In genomic region chr2:217729426-217730058, GRCh38 we compare ENCODE assay signal across 17 cellular contexts.
DNase-seq lines count a peak whose midpoint lies in the region; ATAC-seq, FAIRE-seq and TF ChIP-seq lines count a peak whose summit lies in the region.
"Had no signal": no experiment of that assay in that cellular context is flagged by ENCODE, and none has a peak within 500 bp of the region (broad histone marks: within the 10 kb centered on the region; RNA-seq: fewer than 3 reads in every experiment).

No MANE protein-coding gene starts in this region.

- no peak overlapping the region for H3K9ac ChIP-seq in adipocyte (ENCODE audit: low read length)

- TF ChIP-seq CTCF in type B pancreatic cell (conservative IDR thresholded peaks at IDR 0.05), result no peak

- no peak overlapping the region for H3K4me3 Mint-ChIP-seq in type B pancreatic cell
- H3K4me3 Mint-ChIP-seq: activated CD4-positive, alpha-beta T cell treated with anti-CD3 and anti-CD28 coated beads, Interleukin-2, amount 10 ng/mL, durations not matched to agents 24 days and 14 days; activated naive CD8-positive, alpha-beta T cell treated with anti-CD3 and anti-CD28 coated beads, Interleukin-2, amount 10 ng/mL, durations not matched to agents 7 days and 5 days; activated T-cell treated with anti-CD3 and anti-CD28 coated beads, Interleukin-2, amount 50 U/mL, for 24 hours had no signal

- H3K9me3 Mint-ChIP-seq in type B pancreatic cell, result peaks cover 5% of the 10 kb centered on the region
- H3K9me3 Mint-ChIP-seq: activated CD4-positive, alpha-beta T cell treated with anti-CD3 and anti-CD28 coated beads, Interleukin-2, amount 10 ng/mL, durations not matched to agents 24 days and 14 days; activated naive CD8-positive, alpha-beta T cell treated with anti-CD3 and anti-CD28 coated beads, Interleukin-2, amount 10 ng/mL, durations not matched to agents 7 days and 5 days; activated T-cell treated with anti-CD3 and anti-CD28 coated beads, Interleukin-2, amount 50 U/mL, for 24 hours had no signal

- intact Hi-C loops in right cardiac atrium (cut with DNase I), result no loop called here

- H3K27me3 ChIP-seq in adipocyte (replicated peaks; ENCODE audit: control insufficient read depth, insufficient read depth, low read length) (no peaks in the 10 kb centered on the region), right cardiac atrium (ENCODE audit: control insufficient read depth, insufficient read depth) (no peaks in the 10 kb centered on the region)
- H3K27me3 ChIP-seq: suprapubic skin had no signal

- peak overlapping the region; percentile 30 for H3K27ac ChIP-seq in right cardiac atrium (ENCODE audit: low read length)
- H3K27ac ChIP-seq: suprapubic skin had no signal

- 24% methylated on average over 5 of the region's 5 CpGs for WGBS in right cardiac atrium

- H3K36me3 ChIP-seq in adipocyte (ENCODE audit: control insufficient read depth, insufficient read depth, low read length, severe bottlenecking), result no peaks in the 10 kb centered on the region
- H3K36me3 ChIP-seq: suprapubic skin had no signal

- TF ChIP-seq POLR2A in H54 (IDR thresholded peaks at IDR 0.05; ENCODE audit: low read depth, low read length), result no peak

- no peaks in the 10 kb centered on the region for H3K36me3 Mint-ChIP-seq in type B pancreatic cell

- ATAC-seq in right cardiac atrium, result peak; percentile 59 to 77
- ATAC-seq in HG03521 (IDR thresholded peaks at IDR 0.05; ENCODE audit: unreplicated experiment), result no peak

- peaks cover 17% of the 10 kb centered on the region for H3K27me3 Mint-ChIP-seq in type B pancreatic cell
- H3K27me3 Mint-ChIP-seq: activated CD4-positive, alpha-beta T cell treated with anti-CD3 and anti-CD28 coated beads, Interleukin-2, amount 10 ng/mL, durations not matched to agents 24 days and 14 days; activated naive CD8-positive, alpha-beta T cell treated with anti-CD3 and anti-CD28 coated beads, Interleukin-2, amount 10 ng/mL, durations not matched to agents 7 days and 5 days; activated T-cell treated with anti-CD3 and anti-CD28 coated beads, Interleukin-2, amount 50 U/mL, for 24 hours had no signal

- peak overlapping the region; percentile 77 for H3K27ac Mint-ChIP-seq in type B pancreatic cell
- H3K27ac Mint-ChIP-seq: activated CD4-positive, alpha-beta T cell treated with anti-CD3 and anti-CD28 coated beads, Interleukin-2, amount 10 ng/mL, durations not matched to agents 24 days and 14 days; activated naive CD8-positive, alpha-beta T cell treated with anti-CD3 and anti-CD28 coated beads, Interleukin-2, amount 10 ng/mL, durations not matched to agents 7 days and 5 days; activated T-cell treated with anti-CD3 and anti-CD28 coated beads, Interleukin-2, amount 50 U/mL, for 24 hours had no signal

- no peaks in the 10 kb centered on the region for H3K9me3 ChIP-seq in adipocyte (ENCODE audit: control insufficient read depth, low read length)
- H3K9me3 ChIP-seq in right cardiac atrium (ENCODE audit: control insufficient read depth, low read length), result no peaks in the 10 kb centered on the region
- H3K9me3 ChIP-seq: suprapubic skin had no signal

- peak; percentile 55 for DNase-seq in NCI-H82 (lab: John Stamatoyannopoulos, UW)
- DNase-seq in NCI-H82 treated with DMSO at 0.1 percent for 48 hours (lab: John Stamatoyannopoulos, UW; ENCODE audit: unreplicated experiment), result no peak
- peak; percentile 74 for DNase-seq in adipocyte (ENCODE audit: low read depth)
- peak; percentile 37 to 87 (median 87) for DNase-seq in right cardiac atrium
- DNase-seq in type B pancreatic cell (ENCODE audit: extremely low spot score, unreplicated experiment), result no peak
- no peak for DNase-seq in H54 (ENCODE audit: insufficient read length, low spot score)
- no peak for DNase-seq in putamen (ENCODE audit: low spot score)
- DNase-seq: ACHN; activated CD4-positive, alpha-beta T cell treated with anti-CD3 and anti-CD28 coated beads, Interleukin-2, amount 10 ng/mL, durations not matched to agents 24 days and 14 days; activated naive CD8-positive, alpha-beta T cell treated with anti-CD3 and anti-CD28 coated beads, Interleukin-2, amount 10 ng/mL, durations not matched to agents 7 days and 5 days; activated T-cell treated with anti-CD3 and anti-CD28 coated beads, Interleukin-2, amount 50 U/mL, for 24 hours; cerebellar nuclear complex; NCI-H510A; T-helper 2 cell had no signal

- peaks cover 28% of the 10 kb centered on the region for H3K4me1 Mint-ChIP-seq in type B pancreatic cell (ENCODE audit: unreplicated experiment)
- H3K4me1 Mint-ChIP-seq: activated CD4-positive, alpha-beta T cell treated with anti-CD3 and anti-CD28 coated beads, Interleukin-2, amount 10 ng/mL, durations not matched to agents 24 days and 14 days had no signal

- FAIRE-seq in H54 (lab: Jason Lieb, UNC), result no peak
- FAIRE-seq: RCC 7860 had no signal

- peaks cover 40% of the 10 kb centered on the region for H3K4me1 ChIP-seq in adipocyte (ENCODE audit: control insufficient read depth, insufficient read depth, low read length)
- peaks cover 20% of the 10 kb centered on the region for H3K4me1 ChIP-seq in right cardiac atrium (ENCODE audit: control insufficient read depth, insufficient read depth, low read length)

- H3K4me3 ChIP-seq in adipocyte (ENCODE audit: low read length) (no peak overlapping the region), right cardiac atrium (ENCODE audit: low read length) (no peak overlapping the region)
- H3K4me3 ChIP-seq: suprapubic skin had no signal

Comparison
In these comparisons a context has a peak if more than half of its experiments do, and no peak if none do; other contexts are left out.
1. DNase-seq: peak in NCI-H82 (single experiment), adipocyte (single experiment) and right cardiac atrium (3 of 3); none in NCI-H82 treated with DMSO at 0.1 percent for 48 hours (single experiment), type B pancreatic cell (single experiment), H54 (single experiment) and putamen (single experiment).